In the genomic region with DNA sequence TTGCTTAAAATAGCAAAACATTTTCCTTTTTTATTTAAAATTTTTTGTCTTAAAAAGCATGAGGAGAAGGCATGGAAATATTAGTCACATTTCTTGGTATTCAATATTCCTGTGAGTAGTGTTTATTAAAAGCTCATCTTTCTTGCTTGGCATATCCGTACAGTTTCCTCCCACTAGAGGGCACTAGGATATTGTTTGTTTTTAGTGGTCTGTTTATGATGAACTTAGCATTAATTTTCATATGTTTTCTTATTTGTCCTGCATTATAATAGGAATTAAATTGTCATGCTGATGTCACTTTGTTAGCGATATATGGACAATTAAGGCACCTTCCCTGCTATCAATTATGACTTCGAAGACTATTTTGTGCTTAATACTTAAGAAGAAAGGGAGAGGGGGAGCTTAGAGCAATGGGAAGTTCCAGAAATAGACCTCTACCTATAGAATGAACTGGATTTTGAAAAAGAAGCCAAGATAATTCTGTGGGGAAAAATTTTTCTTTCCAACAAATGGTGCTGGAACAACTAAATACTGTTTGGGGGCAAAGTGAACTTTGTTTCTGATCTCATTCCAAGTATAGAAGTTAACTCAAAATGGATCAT, we compare ENCODE assay signal across 9 cellular contexts.
DNase-seq lines count a peak whose midpoint lies in the region; ATAC-seq and TF ChIP-seq lines count a peak whose summit lies in the region.
"Had no signal": no experiment of that assay in that cellular context is flagged by ENCODE, and none has a peak within 500 bp of the region (broad histone marks: within the 10 kb centered on the region; RNA-seq: fewer than 3 reads in every experiment).

No MANE protein-coding gene starts in this region.

- CTCF ChIA-PET in activated naive CD4-positive, alpha-beta T cell treated with anti-CD3 and anti-CD28 coated beads for 36 hours (lab: Charles Lee): interaction anchor here (0.6 to 6.8 kb wide), 23 partner anchors 9 to 486 kb away, joined by 3 to 126 read pairs (median 3); no protein-coding TSS in a partner anchor

- peak overlapping the region; percentile 7; the same call in 1 of the 2 replicates for H3K4me2 ChIP-seq in MM.1S (ENCODE audit: low read depth, low read length)

- no peaks in the 10 kb centered on the region for H3K27me3 Mint-ChIP-seq in activated naive CD4-positive, alpha-beta T cell treated with anti-CD3 and anti-CD28 coated beads for 36 hours (ENCODE audit: low read depth)
- H3K27me3 Mint-ChIP-seq in T-helper 2 cell treated with Interferon-gamma antibody and Interleukin-4, amounts not matched to agents 5 μg/mL and 100 μg/mL, for 36 hours (ENCODE audit: low read depth): peaks cover 4% of the 10 kb centered on the region
- H3K27me3 Mint-ChIP-seq: activated naive CD4-positive, alpha-beta T cell treated with anti-CD3 and anti-CD28 coated beads, Interleukin-2, amount 50 U/mL, for 24 hours had no signal

- H3K9me3 ChIP-seq in MM.1S (replicated peaks; ENCODE audit: insufficient read depth, low read length) (no peaks in the 10 kb centered on the region), psoas muscle (no peaks in the 10 kb centered on the region)

- peaks cover 27% of the 10 kb centered on the region for H3K4me1 ChIP-seq in MM.1S (ENCODE audit: low read length)
- peaks cover 34% of the 10 kb centered on the region for H3K4me1 ChIP-seq in psoas muscle

- peaks cover 32% of the 10 kb centered on the region for H3K4me1 Mint-ChIP-seq in activated naive CD4-positive, alpha-beta T cell treated with anti-CD3 and anti-CD28 coated beads for 36 hours (ENCODE audit: low read depth)
- H3K4me1 Mint-ChIP-seq in T-helper 2 cell treated with Interferon-gamma antibody and Interleukin-4, amounts not matched to agents 5 μg/mL and 100 μg/mL, for 36 hours (ENCODE audit: low read depth): peaks cover 42% of the 10 kb centered on the region

- H4K20me1 ChIP-seq in MM.1S (ENCODE audit: insufficient read depth, low read length): no peaks in the 10 kb centered on the region

- TF ChIP-seq CTCF in MM.1S (IDR thresholded peaks at IDR 0.05; ENCODE audit: low read length): peak; percentile 94
- peak; percentile 73 for TF ChIP-seq CTCF in fibroblast of villous mesenchyme (IDR thresholded peaks at IDR 0.05; ENCODE audit: insufficient read depth, low read depth, low read length)
- peak; percentile 79 for TF ChIP-seq CTCF in psoas muscle (IDR thresholded peaks at IDR 0.05)

- H3K36me3 Mint-ChIP-seq in activated naive CD4-positive, alpha-beta T cell treated with anti-CD3 and anti-CD28 coated beads for 36 hours (ENCODE audit: low read depth): no peaks in the 10 kb centered on the region
- H3K36me3 Mint-ChIP-seq in T-helper 2 cell treated with Interferon-gamma antibody and Interleukin-4, amounts not matched to agents 5 μg/mL and 100 μg/mL, for 36 hours (ENCODE audit: low read depth): no peaks in the 10 kb centered on the region

- no peak overlapping the region for H3K27ac Mint-ChIP-seq in activated naive CD4-positive, alpha-beta T cell treated with anti-CD3 and anti-CD28 coated beads for 36 hours
- H3K27ac Mint-ChIP-seq in T-helper 2 cell treated with Interferon-gamma antibody and Interleukin-4, amounts not matched to agents 5 μg/mL and 100 μg/mL, for 36 hours: peak overlapping the region; percentile 53
- H3K27ac Mint-ChIP-seq: activated naive CD4-positive, alpha-beta T cell treated with anti-CD3 and anti-CD28 coated beads, Interleukin-2, amount 50 U/mL, for 24 hours had no signal

- no peaks in the 10 kb centered on the region for H3K36me3 ChIP-seq in MM.1S (replicated peaks; ENCODE audit: insufficient read depth, low read length)
- H3K36me3 ChIP-seq in psoas muscle (ENCODE audit: insufficient read depth in 1 of 2, low read depth in 1 of 2): no peaks in the 10 kb centered on the region

- 36 to 47% (median 40%) methylated on average over 3 of the region's 3 CpGs for WGBS in psoas muscle, 3 donors

- no peak overlapping the region for H3K4me3 Mint-ChIP-seq in activated naive CD4-positive, alpha-beta T cell treated with anti-CD3 and anti-CD28 coated beads for 36 hours
- H3K4me3 Mint-ChIP-seq in T-helper 2 cell treated with Interferon-gamma antibody and Interleukin-4, amounts not matched to agents 5 μg/mL and 100 μg/mL, for 36 hours: no peak overlapping the region
- H3K4me3 Mint-ChIP-seq: activated naive CD4-positive, alpha-beta T cell treated with anti-CD3 and anti-CD28 coated beads, Interleukin-2, amount 50 U/mL, for 24 hours had no signal

- peak; percentile 57 to 84 (median 70) for ATAC-seq in psoas muscle

- no peak overlapping the region for H2AFZ ChIP-seq in MM.1S (ENCODE audit: low read length)

- H3K9me2 ChIP-seq in MM.1S (replicated peaks; ENCODE audit: insufficient read depth, low read length): no peaks in the 10 kb centered on the region

- H3K27me3 ChIP-seq in MM.1S (replicated peaks; ENCODE audit: insufficient read depth, low read length): no peaks in the 10 kb centered on the region
- H3K27me3 ChIP-seq in psoas muscle (ENCODE audit: insufficient read depth in 3 of 3, low read length in 2 of 3): no peaks in the 10 kb centered on the region

- no peak overlapping the region for H3K9ac ChIP-seq in MM.1S (ENCODE audit: low read length)

- peak; percentile 39 for DNase-seq in activated naive CD4-positive, alpha-beta T cell treated with anti-CD3 and anti-CD28 coated beads for 36 hours
- DNase-seq in activated naive CD4-positive, alpha-beta T cell (lab: John Stamatoyannopoulos, UW): no peak
- DNase-seq in MM.1S (peak; percentile 72), fibroblast of villous mesenchyme (ENCODE audit: low read depth) (peak; percentile 55), psoas muscle (no peak), T1000 (lab: John Stamatoyannopoulos, UW) (no peak)
- peak; percentile 7 for DNase-seq in T-helper 2 cell treated with Interferon-gamma antibody and Interleukin-4, amounts not matched to agents 5 μg/mL and 100 μg/mL, for 36 hours (ENCODE audit: low spot score)
- no peak for DNase-seq in activated CD8-positive, alpha-beta memory T cell treated with anti-CD3 and anti-CD28 coated beads for 24 hours

- H3K27ac ChIP-seq in MM.1S (ENCODE audit: low read length): no peak overlapping the region
- H3K27ac ChIP-seq in psoas muscle: no peak overlapping the region

- H3K9me3 Mint-ChIP-seq in activated naive CD4-positive, alpha-beta T cell treated with anti-CD3 and anti-CD28 coated beads for 36 hours: no peaks in the 10 kb centered on the region
- H3K9me3 Mint-ChIP-seq in T-helper 2 cell treated with Interferon-gamma antibody and Interleukin-4, amounts not matched to agents 5 μg/mL and 100 μg/mL, for 36 hours: no peaks in the 10 kb centered on the region
- H3K9me3 Mint-ChIP-seq: activated naive CD4-positive, alpha-beta T cell treated with anti-CD3 and anti-CD28 coated beads, Interleukin-2, amount 50 U/mL, for 24 hours had no signal

- intact Hi-C loops in activated naive CD4-positive, alpha-beta T cell treated with anti-CD3 and anti-CD28 coated beads for 36 hours (cut with micrococcal nuclease): loop anchor here (1.0 to 5.0 kb wide), 4 partner anchors 33 to 439 kb away; no protein-coding TSS in a partner anchor
- intact Hi-C loops in psoas muscle (cut with DNase I): loop anchor here (10.0 kb wide), 2 partner anchors 302 to 482 kb away; no protein-coding TSS in a partner anchor

- no peaks in the 10 kb centered on the region for H3K79me2 ChIP-seq in MM.1S (ENCODE audit: low read length)

- no peak overlapping the region for H3K4me3 ChIP-seq in MM.1S (ENCODE audit: low read length)
- no peak overlapping the region for H3K4me3 ChIP-seq in fibroblast of villous mesenchyme (ENCODE audit: low read depth, low read length)
- H3K4me3 ChIP-seq in psoas muscle: no peak overlapping the region

- peaks cover 6% of the 10 kb centered on the region; the same call in 1 of the 2 replicates for H3F3A ChIP-seq in MM.1S (ENCODE audit: insufficient read depth, low read length)

Comparison
In these comparisons a context has a peak if more than half of its experiments do, and no peak if none do; other contexts are left out.
1. DNase-seq: peak in activated naive CD4-positive, alpha-beta T cell treated with anti-CD3 and anti-CD28 coated beads for 36 hours (single experiment), MM.1S (single experiment), T-helper 2 cell treated with Interferon-gamma antibody and Interleukin-4, amounts not matched to agents 5 μg/mL and 100 μg/mL, for 36 hours (single experiment) and fibroblast of villous mesenchyme (single experiment); none in activated naive CD4-positive, alpha-beta T cell (0 of 4), psoas muscle (0 of 2), activated CD8-positive, alpha-beta memory T cell treated with anti-CD3 and anti-CD28 coated beads for 24 hours (single experiment) and T1000 (single experiment).
2. Peak in every context shown above with its lines, with median percentiles within 50 percentile points of each other: CTCF ChIP-seq.